Comparison of ENCODE assay signal across 9 cellular contexts in genomic region chrX:93673056-93673868, GRCh38. TPM values are rescaled to one million over a fixed set of nuclear protein-coding genes. Genes with fewer than 3 reads are reported as not detected.
DNase-seq lines count a peak whose midpoint lies in the region; ATAC-seq and TF ChIP-seq lines count a peak whose summit lies in the region.
"Had no signal": no experiment of that assay in that cellular context is flagged by ENCODE, and none has a peak within 500 bp of the region (broad histone marks: within the 10 kb centered on the region; RNA-seq: fewer than 3 reads in every experiment).

TSS of gene NAP1L3 (minus strand) at chrX:93673578. CDS start at chrX:93673304, 274 bp downstream.

- no peaks in the 10 kb centered on the region for H3K4me1 ChIP-seq in mammary epithelial cell (ENCODE audit: insufficient read depth, low read length)
- no peaks in the 10 kb centered on the region for H3K4me1 ChIP-seq in iPS-20b (ENCODE audit: insufficient read depth, low read length)
- no peaks in the 10 kb centered on the region for H3K4me1 ChIP-seq in gastrocnemius medialis

- POLR2A ChIA-PET in activated B cell treated with CpG ODN at 0.5 μM for 24 hours (lab: Charles Lee), result no interaction called here

- no peaks in the 10 kb centered on the region for H3K9me3 Mint-ChIP-seq in activated B cell treated with CpG ODN at 0.5 μM for 24 hours

- no peaks in the 10 kb centered on the region for H3K36me3 Mint-ChIP-seq in activated B cell treated with CpG ODN at 0.5 μM for 24 hours (ENCODE audit: low read depth)

- H3K36me3 ChIP-seq in mammary epithelial cell (ENCODE audit: insufficient read depth, low read length) (no peaks in the 10 kb centered on the region), iPS-20b (ENCODE audit: insufficient read depth, low read depth, low read length) (no peaks in the 10 kb centered on the region), gastrocnemius medialis (no peaks in the 10 kb centered on the region)
- H3K36me3 ChIP-seq: neutrophil had no signal

- H3K9me3 ChIP-seq in mammary epithelial cell (replicated peaks; ENCODE audit: insufficient read depth, low read length) (no peaks in the 10 kb centered on the region), iPS-20b (ENCODE audit: insufficient read depth, low read depth, low read length) (no peaks in the 10 kb centered on the region), gastrocnemius medialis (no peaks in the 10 kb centered on the region)
- H3K9me3 ChIP-seq: neutrophil had no signal

- no peak within 1 kb of the TSS for H3K9ac ChIP-seq in mammary epithelial cell (ENCODE audit: insufficient read depth, low read length)
- peak within 1 kb of the TSS; percentile 69; the same call in 1 of the 2 replicates for H3K9ac ChIP-seq in iPS-20b (ENCODE audit: low read depth, low read length)

- intact Hi-C loops in activated B cell treated with CpG ODN at 0.5 μM for 24 hours (cut with micrococcal nuclease), result no loop called here
- intact Hi-C loops in mammary epithelial cell (cut with micrococcal nuclease), result no loop called here
- intact Hi-C loops in gastrocnemius medialis (cut with DNase I; ENCODE audit: low total_unique reads), result no loop called here

- H3K27ac Mint-ChIP-seq in activated B cell treated with CpG ODN at 0.5 μM for 24 hours, result no peak within 1 kb of the TSS

- in situ Hi-C loops in mammary epithelial cell (cut with MboI; ENCODE audit: low sequenced_read_pairs in 2 of 2) (no loop called here), gastrocnemius medialis (cut with MboI; ENCODE audit: low sequenced_read_pairs in 4 of 4) (no loop called here)

- 13% methylated on average over 20 of the region's 51 CpGs for WGBS in mammary epithelial cell (ENCODE audit: low coverage, missing lambda C conversion rate)

- H3K4me1 Mint-ChIP-seq in activated B cell treated with CpG ODN at 0.5 μM for 24 hours, result peaks cover 3% of the 10 kb centered on the region

- no peaks in the 10 kb centered on the region for H3K79me2 ChIP-seq in mammary epithelial cell (ENCODE audit: insufficient read depth, low read length)

- dilution Hi-C loops in mammary epithelial cell (cut with HindIII; ENCODE audit: low sequenced_read_pairs), result no loop called here

- TF ChIP-seq CTCF in LNCaP clone FGC (IDR thresholded peaks at IDR 0.05; ENCODE audit: control insufficient read depth, extremely low read depth, insufficient read depth), result no peak
- no peak for TF ChIP-seq CTCF in activated B cell treated with CpG ODN at 0.5 μM for 24 hours (IDR thresholded peaks at IDR 0.05)
- TF ChIP-seq CTCF in mammary epithelial cell (conservative IDR thresholded peaks at IDR 0.05 in 1 of 2, IDR thresholded peaks at IDR 0.05 in 1 of 2; ENCODE audit: extremely low read depth in 1 of 2, insufficient read depth in 1 of 2, low read depth in 1 of 2, low read length in 2 of 2), result no peak
- TF ChIP-seq CTCF in gastrocnemius medialis (IDR thresholded peaks at IDR 0.05 in 4 of 5, conservative IDR thresholded peaks at IDR 0.05 in 1 of 5), result no peak

- H3K4me3 ChIP-seq in LNCaP clone FGC (ENCODE audit: low read depth, low read length) (peak within 1 kb of the TSS; percentile 61), mammary epithelial cell (replicated peaks in 1 of 3; ENCODE audit: insufficient read depth in 1 of 3, low read depth in 2 of 3, low read length in 3 of 3) (peak within 1 kb of the TSS; percentile 51 to 60 (median 57)), iPS-20b (ENCODE audit: low read length) (peak within 1 kb of the TSS; percentile 87), gastrocnemius medialis (peak within 1 kb of the TSS; percentile 45 to 60 (median 54))

- TF ChIP-seq POLR2A in gastrocnemius medialis (IDR thresholded peaks at IDR 0.05), result no peak

- H3K27me3 ChIP-seq in mammary epithelial cell (ENCODE audit: insufficient read depth, low read length) (peaks cover 11% of the 10 kb centered on the region), iPS-20b (ENCODE audit: insufficient read depth, low read length) (no peaks in the 10 kb centered on the region), gastrocnemius medialis (peaks cover 0 to 28% (median 15%) of the 10 kb centered on the region in 3 donors)

- H3K4me3 Mint-ChIP-seq in activated B cell treated with CpG ODN at 0.5 μM for 24 hours, result peak within 1 kb of the TSS; percentile 81

- peak; percentile 57 for ATAC-seq in GM18870 (IDR thresholded peaks at IDR 0.05; ENCODE audit: unreplicated experiment)
- peak; percentile 57 for ATAC-seq in activated B cell treated with CpG ODN at 0.5 μM for 24 hours (ENCODE audit: low read depth)
- ATAC-seq in gastrocnemius medialis, result peak; percentile 65 to 72
- no peak for ATAC-seq in HG03520 (IDR thresholded peaks at IDR 0.05; ENCODE audit: unreplicated experiment)

- H3K27ac ChIP-seq in mammary epithelial cell (ENCODE audit: insufficient read depth, low read depth, low read length) (no peak within 1 kb of the TSS), iPS-20b (ENCODE audit: low read length) (no peak within 1 kb of the TSS), gastrocnemius medialis (no peak within 1 kb of the TSS)
- H3K27ac ChIP-seq: neutrophil had no signal

- H3K4me2 ChIP-seq in mammary epithelial cell (ENCODE audit: insufficient read depth, low read depth, low read length), result peak within 1 kb of the TSS; percentile 88

- no peaks in the 10 kb centered on the region for H4K20me1 ChIP-seq in mammary epithelial cell (ENCODE audit: insufficient read depth, low read length)

- H2AFZ ChIP-seq in mammary epithelial cell (ENCODE audit: low read depth, low read length), result peak within 1 kb of the TSS; percentile 83

- DNase-seq in LNCaP clone FGC (ENCODE audit: low read depth) (peak; percentile 17), activated B cell treated with CpG ODN at 0.5 μM for 24 hours (no peak), mammary epithelial cell (peak; percentile 20), gastrocnemius medialis (peak in 1 of 2 donors; percentile 28), DMS79 treated with DMSO at 0.1 percent for 48 hours (lab: John Stamatoyannopoulos, UW) (no peak)

- CTCF ChIA-PET in activated B cell treated with CpG ODN at 0.5 μM for 24 hours (lab: Charles Lee), result no interaction called here
- CTCF ChIA-PET in mammary epithelial cell (lab: Charles Lee; ENCODE audit: low non-redundant PET), result no interaction called here

- peaks cover 1% of the 10 kb centered on the region for H3K27me3 Mint-ChIP-seq in activated B cell treated with CpG ODN at 0.5 μM for 24 hours

- BruUV-seq in mammary epithelial cell (replicated peaks; lab: Mats Ljungman, UMichigan), result no TSS peak

RNA-seq across cellular contexts. Expression of gene NAP1L3, which starts in this region (rescaled TPM):
- total RNA-seq in activated B cell treated with CpG ODN at 0.5 μM for 24 hours (0.20 and 0.32 TPM in 2 replicates), mammary epithelial cell (1 to 10 TPM in 1 of 2 donors, under 1 TPM in 1; 0.42 to 2.5 TPM), gastrocnemius medialis (under 1 TPM in 1 of 4 donors, not detected in 3; 0.31 TPM)
- polyA plus RNA-seq in mammary epithelial cell, result 0.08 TPM
- polyA minus RNA-seq in mammary epithelial cell, result not detected

Comparison
In these comparisons a context has a peak if more than half of its experiments do, and no peak if none do; other contexts are left out.
1. Peak in ATAC-seq in activated B cell treated with CpG ODN at 0.5 μM for 24 hours; RNA of the gene not detected or under 1 TPM.
2. Peak in ATAC-seq and H3K4me3 ChIP-seq in gastrocnemius medialis; RNA of the gene not detected or under 1 TPM.
3. DNase-seq: peak in LNCaP clone FGC (single experiment) and mammary epithelial cell (single experiment); none in activated B cell treated with CpG ODN at 0.5 μM for 24 hours (single experiment) and DMS79 treated with DMSO at 0.1 percent for 48 hours (single experiment).
4. Peak in every context shown above with its lines, with median percentiles within 50 percentile points of each other: H3K4me3 ChIP-seq.